ENCODE assay signal across 26 cellular contexts in genomic region chr20:40397483-40397882, GRCh38.
"Had no signal": no experiment of that assay in that cellular context is flagged by ENCODE, and none has a peak within 500 bp of the region (broad histone marks: within the 10 kb centered on the region; RNA-seq: fewer than 3 reads in every experiment).

No MANE protein-coding gene starts in this region.

- H3K9me3 ChIP-seq: lower lobe of right lung, neutrophil, ovary, testis, thyroid gland, upper lobe of right lung had no signal

- H3K9me3 Mint-ChIP-seq: nephron, neural progenitor cell had no signal

- H3K27me3 ChIP-seq: left lung, neural progenitor cell, ovary, stomach, testis, thyroid gland, upper lobe of right lung had no signal

- H3K4me2 ChIP-seq: neural progenitor cell had no signal

- H3K4me3 ChIP-seq: left lung, lower lobe of right lung, neural progenitor cell, ovary, skin epidermis, stomach, thyroid gland, upper lobe of right lung had no signal

- H3K36me3 Mint-ChIP-seq: naive thymus-derived CD8-positive, alpha-beta T cell; neural progenitor cell; stimulated activated naive B cell treated with anti-CD40 and anti-IgM and Interleukin-4, amounts not matched to agents 10 μg/mL and 1 μg/mL and 100 μg/mL, for 72 hours had no signal

- H3K4me1 Mint-ChIP-seq: naive thymus-derived CD8-positive, alpha-beta T cell; neural progenitor cell; stimulated activated naive B cell treated with anti-CD40 and anti-IgM and Interleukin-4, amounts not matched to agents 10 μg/mL and 1 μg/mL and 100 μg/mL, for 72 hours had no signal

- H3K27ac Mint-ChIP-seq: naive thymus-derived CD8-positive, alpha-beta T cell; nephron; neural progenitor cell; stimulated activated naive B cell treated with anti-CD40 and anti-IgM and Interleukin-4, amounts not matched to agents 10 μg/mL and 1 μg/mL and 100 μg/mL, for 72 hours had no signal

- H3K4me3 Mint-ChIP-seq: naive thymus-derived CD8-positive, alpha-beta T cell; nephron; neural progenitor cell; stimulated activated naive B cell treated with anti-CD40 and anti-IgM and Interleukin-4, amounts not matched to agents 10 μg/mL and 1 μg/mL and 100 μg/mL, for 72 hours had no signal

- H3K36me3 ChIP-seq: left lung, lower lobe of right lung, neural progenitor cell, neutrophil, ovary, stomach, thyroid gland, upper lobe of right lung had no signal

- H2AFZ ChIP-seq: neural progenitor cell had no signal

- H3K4me1 ChIP-seq: left lung, lower lobe of right lung, neural progenitor cell, stomach, testis, thyroid gland, upper lobe of right lung had no signal

- H3K27ac ChIP-seq: left lung, lower lobe of right lung, neural progenitor cell, neutrophil, ovary, skin epidermis, stomach, testis, thyroid gland, upper lobe of right lung had no signal

- DNase-seq: hippocampal formation; kidney glomerular epithelial cell; left cardiac atrium; left lung; lower lobe of right lung; mammary epithelial cell; mesenchymal stem cell; naive thymus-derived CD8-positive, alpha-beta T cell; ovary; right cardiac atrium; stimulated activated CD4-positive, alpha-beta T cell treated with anti-CD3 and anti-CD28 coated beads, Interleukin-12 subunit alpha, Interleukin-12 subunit beta, amount 100 ng/mL, for 4 hours; stimulated activated CD4-positive, alpha-beta T cell treated with anti-CD3 and anti-CD28 coated beads, Interleukin-15, amount 100 ng/mL, for 24 hours; stimulated activated CD4-positive, alpha-beta T cell treated with anti-CD3 and anti-CD28 coated beads, Interleukin-2, amount 100 ng/mL, for 24 hours; stimulated activated CD4-positive, alpha-beta T cell treated with anti-CD3 and anti-CD28 coated beads, Interleukin-4, amount 100 ng/mL, for 1 hour; stimulated activated naive B cell treated with anti-CD40 and anti-IgM and Interleukin-4, amounts not matched to agents 10 μg/mL and 1 μg/mL and 100 μg/mL, for 72 hours; stimulated activated naive CD8-positive, alpha-beta T cell treated with anti-CD3 and anti-CD28 coated beads, Interleukin-15, Interleukin-2, amounts not matched to agents 100 U/mL and 50 U/mL, for 24 hours; stomach; testis; thyroid gland; trophoblast cell; upper lobe of right lung had no signal

- H3K27me3 Mint-ChIP-seq: stimulated activated naive B cell treated with anti-CD40 and anti-IgM and Interleukin-4, amounts not matched to agents 10 μg/mL and 1 μg/mL and 100 μg/mL, for 72 hours had no signal

- ATAC-seq: left cardiac atrium; left lung; lower lobe of right lung; naive thymus-derived CD8-positive, alpha-beta T cell; sciatic nerve; stimulated activated naive B cell treated with anti-CD40 and anti-IgM and Interleukin-4, amounts not matched to agents 10 μg/mL and 1 μg/mL and 100 μg/mL, for 72 hours; stimulated activated naive CD8-positive, alpha-beta T cell treated with anti-CD3 and anti-CD28 coated beads, Interleukin-15, Interleukin-2, amounts not matched to agents 100 U/mL and 50 U/mL, for 24 hours; upper lobe of right lung had no signal
